ENCODE assay signal across 11 cellular contexts in the genomic region with DNA sequence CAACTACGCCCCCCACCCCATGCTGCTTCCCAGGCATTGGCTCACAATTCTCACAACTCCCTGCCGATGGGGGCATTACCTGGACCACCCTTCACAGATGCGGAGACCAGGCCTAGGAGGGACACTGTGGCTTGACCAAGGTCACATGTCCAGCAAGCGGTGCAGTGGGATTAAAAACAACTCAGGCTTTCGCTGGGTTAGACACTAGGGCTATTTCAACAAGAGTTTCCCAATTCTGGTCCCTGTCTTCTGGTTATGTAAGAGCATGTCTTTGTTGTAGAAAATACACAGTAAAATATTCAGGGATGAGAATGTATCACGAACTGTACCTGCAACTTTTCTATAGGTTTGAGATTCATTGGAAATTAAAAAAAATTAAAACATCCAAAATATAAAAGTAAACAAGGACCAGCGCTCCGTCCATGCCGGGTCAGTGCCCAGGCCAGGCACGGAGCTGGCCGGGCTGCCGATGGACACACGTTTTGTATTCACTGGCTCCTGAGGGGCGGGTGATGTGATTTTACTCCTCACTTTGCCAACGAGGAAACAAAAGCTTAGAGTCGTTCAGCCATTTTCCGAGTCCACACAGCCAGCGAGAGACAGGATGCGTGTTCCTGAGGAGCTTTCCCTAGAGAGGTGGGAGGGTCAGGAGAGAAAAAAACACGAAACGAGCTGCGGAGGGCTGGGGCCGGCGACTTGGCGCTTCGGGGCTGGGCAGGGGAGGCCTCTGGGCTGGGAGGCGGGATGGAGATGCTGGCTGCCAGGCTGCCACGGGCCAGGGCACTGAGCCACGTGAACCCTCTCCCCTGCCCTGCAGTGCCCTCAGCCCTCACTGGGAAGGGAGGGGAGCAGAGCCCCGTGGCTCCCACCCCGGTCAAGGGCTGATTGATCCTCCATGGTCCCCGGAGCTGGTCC. TPM values are rescaled to one million over a fixed set of nuclear protein-coding genes. Genes with fewer than 3 reads are reported as not detected.
"Had no signal": no experiment of that assay in that cellular context is flagged by ENCODE, and none has a peak within 500 bp of the region (broad histone marks: within the 10 kb centered on the region; RNA-seq: fewer than 3 reads in every experiment).

No MANE protein-coding gene starts in this region.

- H3K9me3 ChIP-seq: upper lobe of left lung had no signal

- H3K36me3 ChIP-seq: upper lobe of left lung had no signal

- H3K4me3 ChIP-seq: upper lobe of left lung had no signal

- DNase-seq: activated CD4-positive, CD25-positive, alpha-beta regulatory T cell treated with anti-CD3 and anti-CD28 coated beads, Interleukin-2, amount 50 U/mL, for 72 hours; activated naive CD8-positive, alpha-beta T cell treated with anti-CD3 and anti-CD28 coated beads, Interleukin-2, amount 10 ng/mL, durations not matched to agents 7 days and 5 days; cerebellar nuclear complex; effector memory CD8-positive, alpha-beta T cell; left colon; mammary epithelial cell; naive thymus-derived CD8-positive, alpha-beta T cell; stimulated activated naive CD8-positive, alpha-beta T cell treated with anti-CD3 and anti-CD28 coated beads, Interleukin-15, amount 100 ng/mL, for 72 hours; T-helper 1 cell had no signal

- H3K27ac ChIP-seq: upper lobe of left lung had no signal

- ATAC-seq: effector memory CD8-positive, alpha-beta T cell; left colon; naive thymus-derived CD8-positive, alpha-beta T cell; stimulated activated naive CD8-positive, alpha-beta T cell treated with anti-CD3 and anti-CD28 coated beads, Interleukin-15, amount 100 ng/mL, for 72 hours had no signal

- H3K27me3 ChIP-seq: upper lobe of left lung had no signal

RNA-seq across cellular contexts. Expression of gene VSTM2L, which starts 17.1 kb away (rescaled TPM):
- total RNA-seq: activated CD8-positive, alpha-beta memory T cell treated with anti-CD3 and anti-CD28 coated beads for 36 hours; activated naive CD8-positive, alpha-beta T cell treated with anti-CD3 and anti-CD28 coated beads, Interleukin-2, amount 10 ng/mL, durations not matched to agents 7 days and 5 days; naive thymus-derived CD8-positive, alpha-beta T cell had no signal
- polyA plus RNA-seq: naive thymus-derived CD8-positive, alpha-beta T cell had no signal
